24 cellular contexts compared by ENCODE assay signal in the genomic region with DNA sequence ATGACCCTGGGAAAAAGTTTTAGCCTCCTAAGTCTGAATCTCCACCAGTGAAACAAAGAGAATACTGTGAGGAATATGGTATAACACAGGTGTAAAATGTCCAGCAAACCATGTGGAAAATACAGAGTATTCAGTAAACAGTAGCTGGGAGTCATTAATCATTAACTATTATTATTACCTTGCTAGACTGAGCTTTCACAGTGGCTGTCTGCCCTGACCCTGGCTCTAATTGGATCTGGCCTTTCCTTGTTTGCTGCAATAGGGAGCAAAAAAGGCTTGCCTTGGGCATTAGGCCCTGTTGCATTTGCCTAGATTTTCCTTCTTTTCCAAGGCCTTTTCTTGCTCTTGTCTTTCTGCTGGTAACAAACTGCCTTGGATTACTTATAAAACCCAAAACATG.
A peak's percentile ranks its signal among the peaks of the same experiment; 100 is the strongest.
DNase-seq lines count a peak whose midpoint lies in the region; ATAC-seq and TF ChIP-seq lines count a peak whose summit lies in the region.
"Had no signal": no experiment of that assay in that cellular context is flagged by ENCODE, and none has a peak within 500 bp of the region (broad histone marks: within the 10 kb centered on the region; RNA-seq: fewer than 3 reads in every experiment).

No MANE protein-coding gene starts in this region.

- H3K27ac ChIP-seq in body of pancreas: no peak overlapping the region
- H3K27ac ChIP-seq: A549; BLaER1 treated with 17β-estradiol and CSF1 and Interleukin-3, amounts not matched to agents 10 nM and 100 nM; SJSA1 had no signal

- no peaks in the 10 kb centered on the region for H3K9me3 ChIP-seq in body of pancreas
- H3K9me3 ChIP-seq: A549; BLaER1 treated with 17β-estradiol and CSF1 and Interleukin-3, amounts not matched to agents 10 nM and 100 nM; MG63 had no signal

- peaks cover 12% of the 10 kb centered on the region for H3K27me3 Mint-ChIP-seq in stimulated activated memory B cell treated with anti-CD40 and anti-IgM and Interleukin-4, amounts not matched to agents 10 μg/mL and 1 μg/mL and 100 μg/mL, for 72 hours

- DNase-seq in DMS53 (lab: John Stamatoyannopoulos, UW) (peak; percentile 86), body of pancreas (peak in 3 of 4 donors; percentile 28 to 35 (median 34)), kidney glomerular epithelial cell (lab: John Stamatoyannopoulos, UW) (peak; percentile 8), renal cortical epithelial cell (ENCODE audit: low read depth) (peak; percentile 84), hypothalamus (lab: John Stamatoyannopoulos, UW) (no peak)
- DNase-seq: AML-193; CD4-positive, alpha-beta T cell; IMR-90; KG1; MG63; NCI-H1105 treated with DMSO at 0.1 percent for 48 hours; NCI-H146; NCI-H1930; NCI-H2107; NCI-H524; NCI-H748 treated with DMSO at 0.1 percent for 48 hours; Right ventricle myocardium superior; RPMI8226 had no signal

- H3K36me3 ChIP-seq in body of pancreas (replicated peaks in 1 of 2; ENCODE audit: insufficient read depth in 1 of 2, low read depth in 2 of 2): no peaks in the 10 kb centered on the region
- H3K36me3 ChIP-seq: BLaER1 treated with 17β-estradiol and CSF1 and Interleukin-3, amounts not matched to agents 10 nM and 100 nM; MG63; SJSA1 had no signal

- no peaks in the 10 kb centered on the region for H3K9me3 Mint-ChIP-seq in stimulated activated memory B cell treated with anti-CD40 and anti-IgM and Interleukin-4, amounts not matched to agents 10 μg/mL and 1 μg/mL and 100 μg/mL, for 72 hours
- H3K9me3 Mint-ChIP-seq: CD4-positive, alpha-beta T cell had no signal

- no peak for TF ChIP-seq POLR2A in body of pancreas (IDR thresholded peaks at IDR 0.05)

- H3K4me3 ChIP-seq in body of pancreas: no peak overlapping the region
- H3K4me3 ChIP-seq: A549; BLaER1 treated with 17β-estradiol and CSF1 and Interleukin-3, amounts not matched to agents 10 nM and 100 nM; MG63; SJSA1 had no signal

- no peak overlapping the region for H3K27ac Mint-ChIP-seq in stimulated activated memory B cell treated with anti-CD40 and anti-IgM and Interleukin-4, amounts not matched to agents 10 μg/mL and 1 μg/mL and 100 μg/mL, for 72 hours
- H3K27ac Mint-ChIP-seq: CD4-positive, alpha-beta T cell had no signal

- H3K27me3 ChIP-seq in body of pancreas: no peaks in the 10 kb centered on the region
- H3K27me3 ChIP-seq: BLaER1 treated with 17β-estradiol and CSF1 and Interleukin-3, amounts not matched to agents 10 nM and 100 nM; MG63; SJSA1 had no signal

- ATAC-seq in body of pancreas (peak; percentile 48), HG03469 (IDR thresholded peaks at IDR 0.05; ENCODE audit: unreplicated experiment) (no peak), HG02884 (IDR thresholded peaks at IDR 0.05; ENCODE audit: unreplicated experiment) (no peak)
- no peak for ATAC-seq in stimulated activated memory B cell treated with anti-CD40 and anti-IgM and Interleukin-4, amounts not matched to agents 10 μg/mL and 1 μg/mL and 100 μg/mL, for 72 hours
- ATAC-seq: A549 had no signal

- no peaks in the 10 kb centered on the region for H3K4me1 Mint-ChIP-seq in stimulated activated memory B cell treated with anti-CD40 and anti-IgM and Interleukin-4, amounts not matched to agents 10 μg/mL and 1 μg/mL and 100 μg/mL, for 72 hours

- no peak overlapping the region for H3K4me3 Mint-ChIP-seq in stimulated activated memory B cell treated with anti-CD40 and anti-IgM and Interleukin-4, amounts not matched to agents 10 μg/mL and 1 μg/mL and 100 μg/mL, for 72 hours
- H3K4me3 Mint-ChIP-seq: CD4-positive, alpha-beta T cell had no signal

- intact Hi-C loops in body of pancreas (cut with DNase I): no loop called here

- no peak for TF ChIP-seq CTCF in body of pancreas (IDR thresholded peaks at IDR 0.05)

- no peaks in the 10 kb centered on the region for H3K4me1 ChIP-seq in body of pancreas
- H3K4me1 ChIP-seq: A549; BLaER1 treated with 17β-estradiol and CSF1 and Interleukin-3, amounts not matched to agents 10 nM and 100 nM; SJSA1 had no signal

- H3K36me3 Mint-ChIP-seq in stimulated activated memory B cell treated with anti-CD40 and anti-IgM and Interleukin-4, amounts not matched to agents 10 μg/mL and 1 μg/mL and 100 μg/mL, for 72 hours: no peaks in the 10 kb centered on the region

Comparison
In these comparisons a context has a peak if more than half of its experiments do, and no peak if none do; other contexts are left out.
1. DNase-seq: peak in DMS53 (single experiment), body of pancreas (3 of 4), kidney glomerular epithelial cell (single experiment) and renal cortical epithelial cell (single experiment); none in hypothalamus (0 of 51).